Comparison of ENCODE assay signal across 10 cellular contexts in the genomic region with DNA sequence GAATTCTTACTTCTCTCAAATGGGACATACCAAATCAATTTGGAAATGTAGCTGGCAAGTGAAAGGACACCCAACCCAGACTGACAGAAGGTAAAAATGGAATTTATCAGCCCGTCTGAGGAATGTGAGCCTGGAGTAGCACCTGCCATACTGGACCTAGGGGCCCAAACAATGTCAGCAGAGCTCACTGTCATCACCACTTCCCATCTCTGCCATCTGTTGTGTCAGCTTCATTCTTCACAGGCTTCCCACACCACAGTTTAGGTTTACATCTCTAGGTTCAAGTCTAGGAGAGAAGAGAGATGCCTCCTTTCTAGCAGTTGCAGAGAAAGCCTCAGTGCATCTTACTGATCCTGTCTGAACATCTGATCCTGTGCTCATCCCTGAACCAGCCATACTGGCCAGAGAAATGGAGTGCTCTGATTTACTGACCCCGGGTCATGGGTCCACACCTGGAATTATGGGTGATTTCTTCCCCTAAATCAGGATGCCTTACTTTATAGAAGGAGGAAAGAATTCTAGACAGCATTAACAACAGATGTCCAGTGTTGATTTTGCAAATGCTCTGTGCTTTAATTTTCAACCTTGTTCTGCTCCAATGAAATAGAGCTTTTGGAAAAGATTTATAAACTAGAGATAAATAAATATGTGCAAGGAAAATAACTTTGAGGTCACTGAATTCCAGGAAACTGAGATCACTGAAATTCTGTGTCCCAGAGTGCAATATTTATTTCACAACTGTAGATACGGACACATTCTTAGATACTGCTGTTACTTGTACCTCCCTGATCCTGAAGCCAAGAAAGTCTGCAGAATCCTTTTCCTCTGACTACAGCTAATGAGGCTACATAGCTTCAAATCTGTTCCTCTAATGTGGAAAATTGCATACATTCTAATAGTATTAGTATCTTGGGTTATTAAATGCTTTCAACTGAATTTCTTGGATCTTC.
A peak's percentile ranks its signal among the peaks of the same experiment; 100 is the strongest.
DNase-seq lines count a peak whose midpoint lies in the region; ATAC-seq and TF ChIP-seq lines count a peak whose summit lies in the region.
"Had no signal": no experiment of that assay in that cellular context is flagged by ENCODE, and none has a peak within 500 bp of the region (broad histone marks: within the 10 kb centered on the region; RNA-seq: fewer than 3 reads in every experiment).

No MANE protein-coding gene starts in this region.

- no peaks in the 10 kb centered on the region for H3K27me3 Mint-ChIP-seq in activated CD8-positive, alpha-beta T cell treated with anti-CD3 and anti-CD28 coated beads for 36 hours
- no peaks in the 10 kb centered on the region for H3K27me3 Mint-ChIP-seq in type B pancreatic cell

- no peak overlapping the region for H3K56ac ChIP-seq in mesendoderm (ENCODE audit: low read length)

- CTCF ChIA-PET in activated CD8-positive, alpha-beta T cell treated with anti-CD3 and anti-CD28 coated beads for 36 hours (lab: Charles Lee), result interaction anchor here (1.2 to 1.7 kb wide), 3 partner anchors 9 to 26 kb away, joined by 3 to 4 read pairs (median 3); no protein-coding TSS in a partner anchor

- no peak overlapping the region for H2BK120ac ChIP-seq in mesendoderm (ENCODE audit: low read depth, low read length)

- peak overlapping the region; percentile 7 for H3K27ac Mint-ChIP-seq in activated CD8-positive, alpha-beta T cell treated with anti-CD3 and anti-CD28 coated beads for 36 hours
- H3K27ac Mint-ChIP-seq in type B pancreatic cell, result no peak overlapping the region

- H3K4me3 ChIP-seq in fibroblast of villous mesenchyme (ENCODE audit: low read depth, low read length), result no peak overlapping the region
- no peak overlapping the region for H3K4me3 ChIP-seq in mesendoderm (ENCODE audit: low read length)

- no peak overlapping the region for H3K4ac ChIP-seq in mesendoderm (ENCODE audit: low read depth, low read length)

- H3K4me3 Mint-ChIP-seq in activated CD8-positive, alpha-beta T cell treated with anti-CD3 and anti-CD28 coated beads for 36 hours, result no peak overlapping the region
- H3K4me3 Mint-ChIP-seq in type B pancreatic cell, result no peak overlapping the region

- H4K8ac ChIP-seq in mesendoderm (ENCODE audit: low read depth, low read length), result no peak overlapping the region

- H3K4me1 ChIP-seq in mesendoderm (ENCODE audit: control insufficient read depth, low read depth, low read length), result no peaks in the 10 kb centered on the region

- no peak overlapping the region for H4K5ac ChIP-seq in mesendoderm (ENCODE audit: low read length)

- H3K4me1 Mint-ChIP-seq in activated CD8-positive, alpha-beta T cell treated with anti-CD3 and anti-CD28 coated beads for 36 hours (ENCODE audit: low read depth), result no peaks in the 10 kb centered on the region
- H3K4me1 Mint-ChIP-seq in type B pancreatic cell (ENCODE audit: unreplicated experiment), result no peaks in the 10 kb centered on the region

- ATAC-seq in activated CD8-positive, alpha-beta T cell treated with anti-CD3 and anti-CD28 coated beads for 36 hours, result no peak

- H3K79me2 ChIP-seq in mesendoderm (ENCODE audit: control insufficient read depth, insufficient read depth, low read length), result no peaks in the 10 kb centered on the region

- no peak overlapping the region for H2AK5ac ChIP-seq in mesendoderm (ENCODE audit: low read length)

- H3K79me1 ChIP-seq in mesendoderm (ENCODE audit: low read length), result no peaks in the 10 kb centered on the region

- H3K23ac ChIP-seq in mesendoderm (ENCODE audit: low read length), result no peak overlapping the region

- H3K9me3 Mint-ChIP-seq in activated CD8-positive, alpha-beta T cell treated with anti-CD3 and anti-CD28 coated beads for 36 hours, result no peaks in the 10 kb centered on the region
- H3K9me3 Mint-ChIP-seq in type B pancreatic cell, result no peaks in the 10 kb centered on the region

- intact Hi-C loops in activated CD8-positive, alpha-beta T cell treated with anti-CD3 and anti-CD28 coated beads for 36 hours (cut with micrococcal nuclease), result no loop called here

- H3K18ac ChIP-seq in mesendoderm (ENCODE audit: low read length), result no peak overlapping the region

- no peak overlapping the region for H3K9ac ChIP-seq in mesendoderm (ENCODE audit: low read length)

- H2BK5ac ChIP-seq in mesendoderm (ENCODE audit: low read length), result no peak overlapping the region

- DNase-seq in AG09319 (ENCODE audit: extremely low read depth, low read depth) (peak; percentile 75), fibroblast of villous mesenchyme (ENCODE audit: low read depth) (peak; percentile 83), non-pigmented ciliary epithelial cell (ENCODE audit: low read depth) (peak; percentile 31), NCI-H1436 (lab: John Stamatoyannopoulos, UW) (no peak), SW 1271 (lab: John Stamatoyannopoulos, UW) (no peak), type B pancreatic cell (ENCODE audit: extremely low spot score, unreplicated experiment) (no peak), mesendoderm (no peak)
- no peak for DNase-seq in activated CD8-positive, alpha-beta T cell treated with anti-CD3 and anti-CD28 coated beads for 36 hours
- DNase-seq: Caco-2 had no signal

- no peak overlapping the region for H2BK15ac ChIP-seq in mesendoderm (replicated peaks; ENCODE audit: low read depth)

- H3K27me3 ChIP-seq in mesendoderm (ENCODE audit: insufficient read depth, low read length, poor library complexity), result no peaks in the 10 kb centered on the region
- H3K27me3 ChIP-seq: neutrophil had no signal

- no CpG with 5 or more reads among the region's 3 CpGs for WGBS in mesendoderm (ENCODE audit: extremely low coverage, insufficient coverage, low lambda C conversion rate)

- no peaks in the 10 kb centered on the region for H3K36me3 ChIP-seq in mesendoderm (ENCODE audit: control insufficient read depth, insufficient read depth, low read length)

- no peak overlapping the region for H3K27ac ChIP-seq in mesendoderm (ENCODE audit: low read depth, low read length)
- H3K27ac ChIP-seq: neutrophil had no signal

- TF ChIP-seq CTCF in AG09319 (IDR thresholded peaks at IDR 0.05; ENCODE audit: low read depth, low read length) (no peak), fibroblast of villous mesenchyme (IDR thresholded peaks at IDR 0.05; ENCODE audit: insufficient read depth, low read depth, low read length) (no peak), type B pancreatic cell (conservative IDR thresholded peaks at IDR 0.05) (no peak)
- TF ChIP-seq CTCF in activated CD8-positive, alpha-beta T cell treated with anti-CD3 and anti-CD28 coated beads for 36 hours (IDR thresholded peaks at IDR 0.05), result no peak

- POLR2A ChIA-PET in activated CD8-positive, alpha-beta T cell treated with anti-CD3 and anti-CD28 coated beads for 36 hours (lab: Charles Lee), result no interaction called here

- H3K36me3 Mint-ChIP-seq in activated CD8-positive, alpha-beta T cell treated with anti-CD3 and anti-CD28 coated beads for 36 hours (ENCODE audit: low read depth), result peaks cover 66% of the 10 kb centered on the region
- no peaks in the 10 kb centered on the region for H3K36me3 Mint-ChIP-seq in type B pancreatic cell

- no peak overlapping the region for H3K4me2 ChIP-seq in mesendoderm (ENCODE audit: low read length)

Comparison
In these comparisons a context has a peak if more than half of its experiments do, and no peak if none do; other contexts are left out.
1. DNase-seq: peak in AG09319 (single experiment), fibroblast of villous mesenchyme (single experiment) and non-pigmented ciliary epithelial cell (single experiment); none in activated CD8-positive, alpha-beta T cell treated with anti-CD3 and anti-CD28 coated beads for 36 hours (single experiment), NCI-H1436 (single experiment), SW 1271 (0 of 2), type B pancreatic cell (single experiment) and mesendoderm (single experiment).